In genomic region chr11:134333951-134334350, GRCh38 we compare ENCODE assay signal across 17 cellular contexts. TPM values are rescaled to one million over a fixed set of nuclear protein-coding genes. Genes with fewer than 3 reads are reported as not detected.
"Had no signal": no experiment of that assay in that cellular context is flagged by ENCODE, and none has a peak within 500 bp of the region (broad histone marks: within the 10 kb centered on the region; RNA-seq: fewer than 3 reads in every experiment).

No MANE protein-coding gene starts in this region.

- H3K27ac ChIP-seq: ascending aorta, esophagus squamous epithelium, pancreas, stomach, thoracic aorta had no signal

- H3K36me3 Mint-ChIP-seq: activated naive CD8-positive, alpha-beta T cell treated with anti-CD3 and anti-CD28 coated beads, Interleukin-2, amount 10 ng/mL, durations not matched to agents 7 days and 5 days; WTC11 had no signal

- ATAC-seq: left colon, pancreas, WTC11 had no signal

- H3K27me3 ChIP-seq: ascending aorta, pancreas, uterus had no signal

- H3K4me3 ChIP-seq: ascending aorta, esophagus squamous epithelium, pancreas, stomach, thoracic aorta, uterus had no signal

- DNase-seq: activated CD4-positive, alpha-beta T cell treated with anti-CD3 and anti-CD28 coated beads, Interleukin-2, amount 10 ng/mL, durations not matched to agents 7 days and 5 days; activated CD8-positive, alpha-beta memory T cell treated with anti-CD3 and anti-CD28 coated beads for 24 hours; activated naive CD8-positive, alpha-beta T cell treated with anti-CD3 and anti-CD28 coated beads, Interleukin-2, amount 10 ng/mL, durations not matched to agents 7 days and 5 days; esophagus squamous epithelium; left colon; mammary epithelial cell; pancreas; small intestine; stomach had no signal

- H3K9me3 Mint-ChIP-seq: activated CD4-positive, alpha-beta T cell treated with anti-CD3 and anti-CD28 coated beads, Interleukin-2, amount 10 ng/mL, durations not matched to agents 7 days and 5 days; activated naive CD8-positive, alpha-beta T cell treated with anti-CD3 and anti-CD28 coated beads, Interleukin-2, amount 10 ng/mL, durations not matched to agents 7 days and 5 days; activated T-helper 2 cell treated with anti-CD3 and anti-CD28 coated beads, Interferon-gamma antibody, Interleukin-2, Interleukin-4, amounts not matched to agents 10 μg/mL and 5 μg/mL and 100 μg/mL, durations not matched to agents 14 hours and 24 hours and 36 hours; T-helper 1 cell treated with Interleukin-12 subunit alpha and Interleukin-12 subunit beta and Interleukin-4 antibody, amounts not matched to agents 30 μg/mL and 1 μg/mL, for 36 hours; WTC11 had no signal

- H3K27ac Mint-ChIP-seq: activated CD4-positive, alpha-beta T cell treated with anti-CD3 and anti-CD28 coated beads, Interleukin-2, amount 10 ng/mL, durations not matched to agents 7 days and 5 days; activated naive CD8-positive, alpha-beta T cell treated with anti-CD3 and anti-CD28 coated beads, Interleukin-2, amount 10 ng/mL, durations not matched to agents 7 days and 5 days; activated T-helper 2 cell treated with anti-CD3 and anti-CD28 coated beads, Interferon-gamma antibody, Interleukin-2, Interleukin-4, amounts not matched to agents 10 μg/mL and 5 μg/mL and 100 μg/mL, durations not matched to agents 14 hours and 24 hours and 36 hours; T-helper 1 cell treated with Interleukin-12 subunit alpha and Interleukin-12 subunit beta and Interleukin-4 antibody, amounts not matched to agents 30 μg/mL and 1 μg/mL, for 36 hours; WTC11 had no signal

- H3K4me1 ChIP-seq: pancreas had no signal

- H3K9me3 ChIP-seq: ascending aorta, esophagus squamous epithelium, pancreas, stomach, thoracic aorta, uterus had no signal

- H3K4me3 Mint-ChIP-seq: activated CD4-positive, alpha-beta T cell treated with anti-CD3 and anti-CD28 coated beads, Interleukin-2, amount 10 ng/mL, durations not matched to agents 7 days and 5 days; activated naive CD8-positive, alpha-beta T cell treated with anti-CD3 and anti-CD28 coated beads, Interleukin-2, amount 10 ng/mL, durations not matched to agents 7 days and 5 days; T-helper 1 cell treated with Interleukin-12 subunit alpha and Interleukin-12 subunit beta and Interleukin-4 antibody, amounts not matched to agents 30 μg/mL and 1 μg/mL, for 36 hours had no signal

- H3K36me3 ChIP-seq: ascending aorta, esophagus squamous epithelium, pancreas, stomach, thoracic aorta, uterus had no signal

RNA-seq across cellular contexts. Expression of gene GLB1L3, which starts 57.8 kb away (rescaled TPM):
- total RNA-seq: ascending aorta, left colon, mucosa of gallbladder, renal cortical epithelial cell, stomach, thoracic aorta had no signal
